Comparison of ENCODE assay signal across 28 cellular contexts in the genomic region with DNA sequence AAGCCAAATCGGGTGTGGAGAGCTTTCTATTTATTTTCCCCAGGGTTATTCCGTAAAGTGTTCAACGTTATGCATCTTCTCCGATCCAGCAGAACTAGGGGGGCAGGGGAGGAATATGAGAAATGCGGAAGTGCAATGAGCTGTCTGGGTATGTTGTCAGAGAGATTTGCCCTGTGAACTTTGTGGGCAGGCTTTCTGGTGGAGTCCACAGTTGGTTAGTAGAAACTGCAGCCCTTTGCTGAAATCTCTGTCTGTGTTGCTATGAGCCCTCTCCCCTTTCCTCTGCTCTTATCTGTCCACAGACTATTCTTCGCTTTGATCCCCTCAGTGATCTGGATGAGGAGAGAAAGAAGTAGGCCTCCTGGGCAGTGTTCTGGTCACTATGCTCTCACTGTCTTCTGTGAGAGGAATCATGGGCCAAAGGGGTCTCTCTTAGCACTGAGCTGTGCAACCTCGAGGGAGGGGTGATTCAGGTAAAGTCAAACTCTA.
"Had no signal": no experiment of that assay in that cellular context is flagged by ENCODE, and none has a peak within 500 bp of the region (broad histone marks: within the 10 kb centered on the region; RNA-seq: fewer than 3 reads in every experiment).

No MANE protein-coding gene starts in this region.

- H3K4me1 ChIP-seq: adrenal gland had no signal

- H3K9me3 ChIP-seq: adrenal gland had no signal

- H3K4me2 ChIP-seq: KMS-11 had no signal

- H3K27me3 ChIP-seq: adrenal gland had no signal

- H3K36me3 ChIP-seq: adrenal gland, WERI-Rb-1 had no signal

- H3K27ac ChIP-seq: adrenal gland, KMS-11, RWPE1, WERI-Rb-1 had no signal

- DNase-seq: activated CD4-positive, alpha-beta T cell treated with anti-CD3 and anti-CD28 coated beads for 36 hours; activated CD4-positive, alpha-beta T cell treated with anti-CD3 and anti-CD28 coated beads, Interleukin-2, amount 10 ng/mL, durations not matched to agents 7 days and 5 days; activated CD4-positive, alpha-beta T cell treated with anti-CD3 and anti-CD28 coated beads, Interleukin-2, amount 50 U/mL, for 48 hours; activated CD8-positive, alpha-beta T cell treated with anti-CD3 and anti-CD28 coated beads, Interleukin-2, amount 10 ng/mL, durations not matched to agents 7 days and 5 days; activated gamma-delta T cell treated with Interleukin-2 at 50 U/mL for 16 hours; activated naive CD4-positive, alpha-beta T cell treated with anti-CD3 and anti-CD28 coated beads for 36 hours; activated T-cell treated with anti-CD3 and anti-CD28 coated beads, Interleukin-2, amount 50 U/mL, for 24 hours; adrenal gland; anterior cingulate cortex; caudate nucleus; cerebellar nuclear complex; MM.1S; MV-4-11; NCI-H1092; NCI-H1417; NCI-H146; NCI-H187 treated with DMSO at 0.1 percent for 48 hours; NCI-H2081; NCI-H226; NCI-H446 treated with DMSO at 0.1 percent for 48 hours; NCI-H524; NCI-H69; NCI-H82; PC-3; T1000; WERI-Rb-1 had no signal

- H3K4me3 ChIP-seq: adrenal gland had no signal
